ENCODE assay signal across 21 cellular contexts in genomic region chr2:25355270-25355669, GRCh38.
"Had no signal": no experiment of that assay in that cellular context is flagged by ENCODE, and none has a peak within 500 bp of the region (broad histone marks: within the 10 kb centered on the region; RNA-seq: fewer than 3 reads in every experiment).

No MANE protein-coding gene starts in this region.

- H3K9me3 ChIP-seq: ascending aorta, SJCRH30 had no signal

- H3K36me3 ChIP-seq: ascending aorta, SJCRH30 had no signal

- H3K27me3 ChIP-seq: ascending aorta, SJCRH30 had no signal

- H3K4me3 ChIP-seq: ascending aorta, SJCRH30, SK-N-MC had no signal

- DNase-seq: activated CD4-positive, alpha-beta T cell treated with anti-CD3 and anti-CD28 coated beads, Interleukin-2, amount 10 ng/mL, durations not matched to agents 24 days and 14 days; activated CD4-positive, alpha-beta T cell treated with anti-CD3 and anti-CD28 coated beads, Interleukin-2, amount 50 U/mL, for 4 hours; activated CD8-positive, alpha-beta T cell treated with anti-CD3 and anti-CD28 coated beads for 36 hours; activated effector memory CD4-positive, alpha-beta T cell treated with anti-CD3 and anti-CD28 coated beads, Interleukin-2, amount 50 U/mL, for 16 hours; activated naive CD4-positive, alpha-beta T cell; activated naive CD8-positive, alpha-beta T cell treated with anti-CD3 and anti-CD28 coated beads, Interleukin-2, amount 10 ng/mL, durations not matched to agents 7 days and 5 days; activated T-cell treated with anti-CD3 and anti-CD28 coated beads, Interleukin-2, amount 50 U/mL, for 1 hour; activated T-cell treated with anti-CD3 and anti-CD28 coated beads, Interleukin-2, amount 50 U/mL, for 72 hours; amygdala; Karpas-422; NCI-H1436 treated with DMSO at 0.1 percent for 48 hours; NCI-H1694 treated with DMSO at 0.1 percent for 48 hours; NCI-H2029; NCI-H345; NCI-H524 treated with DMSO at 0.1 percent for 48 hours; SHP77; SJCRH30 had no signal

- H3K27ac ChIP-seq: ascending aorta, SJCRH30, SK-N-MC had no signal

- ATAC-seq: activated CD8-positive, alpha-beta T cell treated with anti-CD3 and anti-CD28 coated beads for 36 hours; activated T-cell treated with anti-CD3 and anti-CD28 coated beads, Interleukin-2, amount 50 U/mL, for 72 hours; activated T-helper 17 cell treated with anti-CD3 and anti-CD28 coated beads, Interleukin-2, amount 50 U/mL, for 72 hours; Panc1 had no signal

- H3K4me1 ChIP-seq: ascending aorta had no signal
